Comparison of ENCODE assay signal across 17 cellular contexts in the genomic region with DNA sequence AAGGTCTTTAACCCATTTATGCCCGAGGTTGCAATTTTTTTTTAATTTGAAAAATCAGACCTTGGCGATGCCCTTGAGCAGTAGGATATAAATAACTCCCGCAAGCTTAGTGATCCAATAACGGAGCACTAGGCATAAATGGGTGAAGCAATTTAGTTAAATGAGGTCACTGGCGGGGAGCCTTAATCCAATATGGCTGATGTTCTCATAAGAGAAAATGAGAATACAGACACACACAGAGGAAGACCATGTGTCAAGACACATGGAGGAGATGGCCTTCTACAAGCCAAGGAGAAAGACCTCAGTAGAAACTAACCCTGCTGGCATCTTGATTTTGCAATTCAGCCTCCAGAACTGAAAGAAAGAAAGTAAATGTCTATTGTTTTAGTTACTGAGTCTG. TPM values are rescaled to one million over a fixed set of nuclear protein-coding genes. Genes with fewer than 3 reads are reported as not detected.
DNase-seq lines count a peak whose midpoint lies in the region; ATAC-seq and TF ChIP-seq lines count a peak whose summit lies in the region.
"Had no signal": no experiment of that assay in that cellular context is flagged by ENCODE, and none has a peak within 500 bp of the region (broad histone marks: within the 10 kb centered on the region; RNA-seq: fewer than 3 reads in every experiment).

No MANE protein-coding gene starts in this region.

- H3K27me3 ChIP-seq in spleen (replicated peaks in 1 of 7), result no peaks in the 10 kb centered on the region

- H3K27ac ChIP-seq in spleen, result peak overlapping the region in 7 of 8 donors; percentile 15 to 83 (median 65)

- no peak for TF ChIP-seq POLR2A in spleen (IDR thresholded peaks at IDR 0.05)

- no peaks in the 10 kb centered on the region for H3K27me3 Mint-ChIP-seq in activated T-cell treated with anti-CD3 and anti-CD28 coated beads, Interleukin-2, amount 50 U/mL, for 4 hours (ENCODE audit: low read depth)

- H3K4me3 Mint-ChIP-seq in activated T-cell treated with anti-CD3 and anti-CD28 coated beads, Interleukin-2, amount 50 U/mL, for 4 hours, result peak overlapping the region; percentile 81

- peaks cover 7% of the 10 kb centered on the region for H3K9me3 Mint-ChIP-seq in activated T-cell treated with anti-CD3 and anti-CD28 coated beads, Interleukin-2, amount 50 U/mL, for 4 hours
- peaks cover 5 to 18% of the 10 kb centered on the region in 2 donors for H3K9me3 Mint-ChIP-seq in activated naive CD4-positive, alpha-beta T cell treated with anti-CD3 and anti-CD28 coated beads, Interleukin-2, amount 50 U/mL, for 72 hours

- no peaks in the 10 kb centered on the region for H3K36me3 ChIP-seq in spleen

- intact Hi-C loops in spleen (cut with DNase I; ENCODE audit: low total_unique reads), result no loop called here

- peak overlapping the region; percentile 93 to 94 for H3K27ac Mint-ChIP-seq in activated naive CD4-positive, alpha-beta T cell treated with anti-CD3 and anti-CD28 coated beads, Interleukin-2, amount 50 U/mL, for 72 hours

- peaks cover 2 to 81% (median 34%) of the 10 kb centered on the region in 6 donors for H3K4me1 ChIP-seq in spleen

- peaks cover 91% of the 10 kb centered on the region for H3K4me1 Mint-ChIP-seq in activated T-cell treated with anti-CD3 and anti-CD28 coated beads, Interleukin-2, amount 50 U/mL, for 4 hours (ENCODE audit: low read depth)

- peaks cover 0 to 10% (median 2%) of the 10 kb centered on the region in 8 donors for H3K9me3 ChIP-seq in spleen

- 65 to 78% (median 70%) methylated on average over 5 of the region's 5 CpGs for WGBS in spleen, 5 donors

- peaks cover 19% of the 10 kb centered on the region for H3K36me3 Mint-ChIP-seq in activated T-cell treated with anti-CD3 and anti-CD28 coated beads, Interleukin-2, amount 50 U/mL, for 4 hours (ENCODE audit: insufficient read depth)
- H3K36me3 Mint-ChIP-seq in activated naive CD4-positive, alpha-beta T cell treated with anti-CD3 and anti-CD28 coated beads, Interleukin-2, amount 50 U/mL, for 72 hours, result peaks cover 42 to 66% of the 10 kb centered on the region in 2 donors

- no peak for DNase-seq in activated T-cell treated with anti-CD3 and anti-CD28 coated beads, Interleukin-2, amount 50 U/mL, for 4 hours
- DNase-seq in activated T-cell treated with anti-CD3 and anti-CD28 coated beads for 4 hours, result no peak
- DNase-seq in NCI-H82 (lab: John Stamatoyannopoulos, UW), result peak; percentile 88
- no peak for DNase-seq in activated naive CD4-positive, alpha-beta T cell treated with anti-CD3 and anti-CD28 coated beads, Interleukin-2, amount 50 U/mL, for 72 hours (ENCODE audit: low spot score in 2 of 2)
- DNase-seq in spleen, result no peak
- no peak for DNase-seq in GM10266 (ENCODE audit: extremely low spot score)
- DNase-seq in SHP77 (lab: John Stamatoyannopoulos, UW), result no peak
- DNase-seq: C1 segment of cervical spinal cord; caudate nucleus; H7; left colon; NCI-H1694 treated with DMSO at 0.1 percent for 48 hours; NCI-H2227 treated with DMSO at 0.1 percent for 48 hours; stimulated activated CD4-positive, alpha-beta T cell treated with anti-CD3 and anti-CD28 coated beads, Interleukin-4, amount 100 ng/mL, for 24 hours had no signal

- ATAC-seq in activated T-cell treated with anti-CD3 and anti-CD28 coated beads, Interleukin-2, amount 50 U/mL, for 4 hours, result peak in 1 of 2 donors; percentile 15
- ATAC-seq in activated naive CD4-positive, alpha-beta T cell treated with anti-CD3 and anti-CD28 coated beads, Interleukin-2, amount 50 U/mL, for 72 hours, result peak in 1 of 2 donors; percentile 32
- ATAC-seq in activated CD4-positive, CD25-positive, alpha-beta regulatory T cell treated with anti-CD3 and anti-CD28 coated beads, Interleukin-2, amount 50 U/mL, for 24 hours, result no peak
- ATAC-seq: left colon had no signal

- H3K4me3 ChIP-seq in spleen, result peak overlapping the region in 4 of 8 donors; percentile 0 to 57 (median 11)
- H3K4me3 ChIP-seq: smooth muscle cell had no signal

- TF ChIP-seq CTCF in spleen (IDR thresholded peaks at IDR 0.05 in 8 of 11, conservative IDR thresholded peaks at IDR 0.05 in 3 of 11), result no peak
- no peak for TF ChIP-seq CTCF in GM10266 (IDR thresholded peaks at IDR 0.05; ENCODE audit: control insufficient read depth, insufficient read depth, low read depth, missing control alignments)

RNA-seq across cellular contexts. Expression of a gene that starts 0.7 kb away (rescaled TPM):
- 10 to 100 TPM; 11.6 to 13.3 (median 12.0) TPM for total RNA-seq in activated T-cell treated with anti-CD3 and anti-CD28 coated beads, Interleukin-2, amount 50 U/mL, for 4 hours
- 10 to 100 TPM; 46.9 to 67.8 TPM for total RNA-seq in activated naive CD4-positive, alpha-beta T cell treated with anti-CD3 and anti-CD28 coated beads, Interleukin-2, amount 50 U/mL, for 72 hours
- total RNA-seq in spleen, result 10 to 100 TPM in 3 of 7 donors, 1 to 10 TPM in 4; 5.1 to 13.2 (median 8.9) TPM
- polyA plus RNA-seq in spleen, result 10 to 100 TPM in 1 of 3 donors, 1 to 10 TPM in 2; 5.2 to 13.6 (median 9.0) TPM
- total RNA-seq: H7, smooth muscle cell, subcutaneous adipose tissue had no signal
- polyA plus RNA-seq: smooth muscle cell had no signal

RNA-seq across cellular contexts. Expression of a gene that starts 37.0 kb away (rescaled TPM):
- total RNA-seq in activated T-cell treated with anti-CD3 and anti-CD28 coated beads, Interleukin-2, amount 50 U/mL, for 4 hours, result under 1 TPM; 0.34 to 0.78 (median 0.73) TPM
- total RNA-seq in activated naive CD4-positive, alpha-beta T cell treated with anti-CD3 and anti-CD28 coated beads, Interleukin-2, amount 50 U/mL, for 72 hours, result 1 to 10 TPM in 1 of 2 donors, under 1 TPM in 1; 0.99 to 1.9 TPM
- 10 to 100 TPM; 15.0 to 89.5 (median 50.9) TPM for total RNA-seq in spleen
- polyA plus RNA-seq in spleen, result 10 to 100 TPM in 1 of 3 donors, 1 to 10 TPM in 2; 1.4 to 18.8 (median 5.5) TPM
- total RNA-seq: H7 had no signal

Comparison
In these comparisons a context has a peak if more than half of its experiments do, and no peak if none do; other contexts are left out.
1. RNA of a gene that starts 37.0 kb away (total RNA-seq): 15.0 to 89.5 TPM in spleen; 0.99 to 1.9 TPM in activated naive CD4-positive, alpha-beta T cell treated with anti-CD3 and anti-CD28 coated beads, Interleukin-2, amount 50 U/mL, for 72 hours and 0.34 to 0.78 TPM in activated T-cell treated with anti-CD3 and anti-CD28 coated beads, Interleukin-2, amount 50 U/mL, for 4 hours; every median in the first group is over 4 times any median in the second.